Comparison of ENCODE assay signal across 8 cellular contexts in the genomic region with DNA sequence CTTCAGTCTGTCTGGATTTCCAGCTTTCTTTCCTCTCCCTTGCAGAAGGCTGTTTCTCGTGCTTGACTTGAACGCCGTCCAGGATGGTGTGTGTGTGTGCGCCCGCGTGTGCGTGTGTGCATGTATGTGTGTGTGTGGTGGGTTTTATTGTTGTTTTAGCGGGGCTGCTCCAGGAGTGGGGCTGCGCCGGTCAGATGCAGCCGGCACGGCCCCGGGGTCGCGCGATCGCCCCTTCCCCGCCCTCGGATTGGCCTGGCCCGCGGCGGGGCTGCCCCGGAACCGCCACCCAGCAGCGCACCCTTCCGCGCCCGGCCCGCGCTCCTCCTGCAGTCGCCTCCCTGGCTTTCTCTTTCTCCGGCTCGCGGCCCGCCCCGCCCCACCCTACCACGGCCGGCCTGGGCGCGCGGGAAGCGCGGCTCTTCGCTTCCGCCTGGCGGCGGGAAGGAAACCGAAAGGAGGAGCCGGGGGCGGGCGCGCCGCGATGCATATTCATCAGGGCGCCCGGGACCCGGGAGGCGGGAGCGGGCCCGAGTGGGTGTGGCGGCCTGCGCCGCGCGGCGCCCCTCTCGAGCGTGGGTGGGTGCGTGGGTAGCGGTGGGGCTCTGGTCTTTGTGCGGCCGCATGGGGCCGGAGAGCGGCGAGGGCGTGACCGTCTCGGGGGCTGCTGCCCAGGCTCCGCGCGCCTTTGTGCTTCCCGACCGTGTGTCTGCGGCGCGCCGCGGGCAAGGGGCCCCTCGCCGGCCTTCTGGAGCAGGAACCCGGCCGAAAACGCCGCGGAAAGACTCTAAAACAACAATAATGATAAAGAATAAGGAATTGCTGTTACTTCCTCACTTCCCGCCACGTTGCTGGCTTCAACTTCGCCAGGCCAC. TPM values are rescaled to one million over a fixed set of nuclear protein-coding genes. Genes with fewer than 3 reads are reported as not detected.
DNase-seq lines count a peak whose midpoint lies in the region; TF ChIP-seq lines count a peak whose summit lies in the region.

No MANE protein-coding gene starts in this region.

- H3K4me3 ChIP-seq in GM12864 (ENCODE audit: low read depth, low read length) (peak overlapping the region; percentile 79), MM.1S (ENCODE audit: low read length) (peak overlapping the region; percentile 64), SU-DHL-6 (ENCODE audit: insufficient read depth, low read length, poor library complexity, severe bottlenecking) (peak overlapping the region; percentile 82), adrenal gland (peak overlapping the region; percentile 56 to 98 (median 86)), left ventricle myocardium inferior (peak overlapping the region; percentile 80), prostate gland (peak overlapping the region; percentile 59 to 67)

- H3K4me1 ChIP-seq in MM.1S (ENCODE audit: low read length) (peaks cover 11% of the 10 kb centered on the region), adrenal gland (replicated peaks in 1 of 2) (peaks cover 0 to 40% of the 10 kb centered on the region in 2 donors), left ventricle myocardium inferior (peaks cover 92% of the 10 kb centered on the region), prostate gland (replicated peaks) (no peaks in the 10 kb centered on the region)

- H3K27ac ChIP-seq in MM.1S (ENCODE audit: low read length) (peak overlapping the region; percentile 21; the same call in 1 of the 2 replicates), SU-DHL-6 (ENCODE audit: low read depth, low read length) (peak overlapping the region; percentile 49), adrenal gland (peak overlapping the region; percentile 50 to 96 (median 82)), left ventricle myocardium inferior (replicated peaks) (peak overlapping the region; percentile 100), prostate gland (peak overlapping the region; percentile 98 to 99)

- no peaks in the 10 kb centered on the region for H3K79me2 ChIP-seq in MM.1S (ENCODE audit: low read length)
- H3K79me2 ChIP-seq in SU-DHL-6 (ENCODE audit: insufficient read depth, low read length) = no peaks in the 10 kb centered on the region

- peaks cover 16% of the 10 kb centered on the region for H3F3A ChIP-seq in MM.1S (ENCODE audit: insufficient read depth, low read length)
- H3F3A ChIP-seq in SU-DHL-6 (ENCODE audit: insufficient read depth) = peaks cover 10% of the 10 kb centered on the region; the same call in 1 of the 2 replicates

- TF ChIP-seq CTCF in GM12864 (IDR thresholded peaks at IDR 0.05; ENCODE audit: low read depth, low read length, missing control alignments) = no peak
- no peak for TF ChIP-seq CTCF in MM.1S (IDR thresholded peaks at IDR 0.05; ENCODE audit: low read length)
- no peak for TF ChIP-seq CTCF in SU-DHL-6 (IDR thresholded peaks at IDR 0.05; ENCODE audit: insufficient read depth, low read length, poor library complexity, severe bottlenecking)
- TF ChIP-seq CTCF in adrenal gland (IDR thresholded peaks at IDR 0.05) = peak; percentile 34 to 70 (median 54)
- peak; percentile 70 for TF ChIP-seq CTCF in left ventricle myocardium inferior (IDR thresholded peaks at IDR 0.05; ENCODE audit: borderline replicate concordance)
- peak; percentile 46 to 92 (median 58) for TF ChIP-seq CTCF in prostate gland (IDR thresholded peaks at IDR 0.05)

- 0 to 1% (median 0%) methylated on average over 20 to 98 of the region's 98 CpGs for WGBS in adrenal gland, 4 donors
- under 1% methylated on average over 75 of the region's 98 CpGs for WGBS in prostate gland

- peak overlapping the region; percentile 81 for H3K4me2 ChIP-seq in MM.1S (ENCODE audit: low read depth, low read length)
- H3K4me2 ChIP-seq in SU-DHL-6 (ENCODE audit: low read depth, low read length, poor library complexity, severe bottlenecking) = peak overlapping the region; percentile 93

- H3K36me3 ChIP-seq in MM.1S (replicated peaks; ENCODE audit: insufficient read depth, low read length) (no peaks in the 10 kb centered on the region), SU-DHL-6 (ENCODE audit: low read length) (no peaks in the 10 kb centered on the region), adrenal gland (replicated peaks in 1 of 2) (no peaks in the 10 kb centered on the region), left ventricle myocardium inferior (no peaks in the 10 kb centered on the region), prostate gland (no peaks in the 10 kb centered on the region)

- intact Hi-C loops in adrenal gland (cut with DNase I) (no loop called here), left ventricle myocardium inferior (cut with micrococcal nuclease) (no loop called here), prostate gland (cut with DNase I) (loop anchor here (2.0 to 5.0 kb wide), 2 partner anchors 26 to 1045 kb away; a partner anchor contains a TSS)

- H3K9me2 ChIP-seq in MM.1S (replicated peaks; ENCODE audit: insufficient read depth, low read length) (no peaks in the 10 kb centered on the region), SU-DHL-6 (replicated peaks; ENCODE audit: insufficient read depth, low read length) (no peaks in the 10 kb centered on the region)

- H4K20me1 ChIP-seq in MM.1S (ENCODE audit: insufficient read depth, low read length) = no peaks in the 10 kb centered on the region
- H4K20me1 ChIP-seq in SU-DHL-6 (ENCODE audit: low read depth, low read length) = no peaks in the 10 kb centered on the region

- TF ChIP-seq POLR2A in adrenal gland (IDR thresholded peaks at IDR 0.05) (peak; percentile 45 to 68), prostate gland (IDR thresholded peaks at IDR 0.05) (peak; percentile 70)

- peak; percentile 42 for DNase-seq in GM12864 (ENCODE audit: low read depth)
- peak; percentile 81 for DNase-seq in HCEC 1CT
- DNase-seq in MM.1S = peak; percentile 80
- peak; percentile 90 to 93 (median 91) for DNase-seq in adrenal gland
- peak; percentile 95 for DNase-seq in left ventricle myocardium inferior
- DNase-seq in prostate gland (ENCODE audit: low spot score) = peak; percentile 93
- DNase-seq in ureter (ENCODE audit: low spot score) = peak; percentile 93

- H3K9me3 ChIP-seq in MM.1S (replicated peaks; ENCODE audit: insufficient read depth, low read length) = no peaks in the 10 kb centered on the region
- no peaks in the 10 kb centered on the region for H3K9me3 ChIP-seq in SU-DHL-6 (ENCODE audit: insufficient read depth, low read length)
- no peaks in the 10 kb centered on the region for H3K9me3 ChIP-seq in adrenal gland (replicated peaks in 1 of 3)
- H3K9me3 ChIP-seq in left ventricle myocardium inferior (replicated peaks) = no peaks in the 10 kb centered on the region
- H3K9me3 ChIP-seq in prostate gland = no peaks in the 10 kb centered on the region

- H3K27me3 ChIP-seq in MM.1S (replicated peaks; ENCODE audit: insufficient read depth, low read length) (peaks cover 22% of the 10 kb centered on the region), SU-DHL-6 (ENCODE audit: low read length) (no peaks in the 10 kb centered on the region), adrenal gland (no peaks in the 10 kb centered on the region), left ventricle myocardium inferior (ENCODE audit: low read depth) (no peaks in the 10 kb centered on the region), prostate gland (replicated peaks; ENCODE audit: insufficient read depth) (no peaks in the 10 kb centered on the region)

- peak overlapping the region; percentile 65 for H2AFZ ChIP-seq in MM.1S (ENCODE audit: low read length)
- H2AFZ ChIP-seq in SU-DHL-6 (ENCODE audit: low read depth, low read length, severe bottlenecking) = peak overlapping the region; percentile 99

- H3K9ac ChIP-seq in MM.1S (ENCODE audit: low read length) = peak overlapping the region; percentile 65
- peak overlapping the region; percentile 90 for H3K9ac ChIP-seq in SU-DHL-6 (ENCODE audit: low read length)

RNA-seq across cellular contexts. Expression of a gene that starts 8.5 kb away (rescaled TPM):
- total RNA-seq in adrenal gland (10 to 100 TPM; 28.9 to 84.1 (median 57.7) TPM), left ventricle myocardium inferior (110 TPM), prostate gland (100 to 1,000 TPM; 131 to 165 TPM), ureter (99.1 TPM)
- 10 to 100 TPM; 10.9 to 15.0 (median 13.7) TPM for polyA plus RNA-seq in adrenal gland

Comparison
In these comparisons a context has a peak if more than half of its experiments do, and no peak if none do; other contexts are left out.
1. Peak in every context shown above with its lines: DNase-seq, H3K4me3 ChIP-seq and H3K27ac ChIP-seq.
2. DNase-seq: peak in every context shown above with its lines; median percentile 95 in left ventricle myocardium inferior; 93 in prostate gland; 93 in ureter; 91 in adrenal gland; 81 in HCEC 1CT; 80 in MM.1S; 42 in GM12864.
3. CTCF ChIP-seq: peak in adrenal gland (6 of 6), left ventricle myocardium inferior (single experiment) and prostate gland (4 of 4); none in GM12864 (single experiment), MM.1S (single experiment) and SU-DHL-6 (single experiment).
4. H3K27ac ChIP-seq: peak in every context shown above with its lines; median percentile 100 in left ventricle myocardium inferior; 98 in prostate gland; 82 in adrenal gland; 49 in SU-DHL-6; 21 in MM.1S.